Comparison of ENCODE assay signal across 23 cellular contexts in genomic region chrX:1529756-1530155, GRCh38. TPM values are rescaled to one million over a fixed set of nuclear protein-coding genes. Genes with fewer than 3 reads are reported as not detected.
"Had no signal": no experiment of that assay in that cellular context is flagged by ENCODE, and none has a peak within 500 bp of the region (broad histone marks: within the 10 kb centered on the region; RNA-seq: fewer than 3 reads in every experiment).

No MANE protein-coding gene starts in this region.

- H3K27me3 Mint-ChIP-seq: activated naive CD4-positive, alpha-beta T cell treated with anti-CD3 and anti-CD28 coated beads, Interleukin-2, amount 50 U/mL, for 24 hours; dendritic cell treated with granulocyte-macrophage colony-stimulating factor and Interleukin-4, amounts not matched to agents 40 ng/mL and 50 ng/mL, for 4 days had no signal

- H3K27ac Mint-ChIP-seq: activated naive CD4-positive, alpha-beta T cell treated with anti-CD3 and anti-CD28 coated beads, Interleukin-2, amount 50 U/mL, for 24 hours; activated T-cell treated with anti-CD3 and anti-CD28 coated beads, Interleukin-2, amount 50 U/mL, for 72 hours; dendritic cell treated with granulocyte-macrophage colony-stimulating factor and Interleukin-4, amounts not matched to agents 40 ng/mL and 50 ng/mL, for 4 days; mesothelial cell of epicardium; natural killer cell; WTC11 had no signal

- H3K4me3 Mint-ChIP-seq: activated naive CD4-positive, alpha-beta T cell treated with anti-CD3 and anti-CD28 coated beads, Interleukin-2, amount 50 U/mL, for 24 hours; activated T-cell treated with anti-CD3 and anti-CD28 coated beads, Interleukin-2, amount 50 U/mL, for 72 hours; dendritic cell treated with granulocyte-macrophage colony-stimulating factor and Interleukin-4, amounts not matched to agents 40 ng/mL and 50 ng/mL, for 4 days; mesothelial cell of epicardium; natural killer cell; WTC11 had no signal

- DNase-seq: activated effector memory CD4-positive, alpha-beta T cell treated with anti-CD3 and anti-CD28 coated beads, Interleukin-2, amount 50 U/mL, for 16 hours; anterior cingulate cortex; body of pancreas; effector CD4-positive, alpha-beta T cell; heart left ventricle; left ventricle myocardium superior; mammary epithelial cell; natural killer cell; ovary; psoas muscle; spleen; stimulated activated CD4-positive, alpha-beta T cell treated with anti-CD3 and anti-CD28 coated beads, Interleukin-4, amount 100 ng/mL, for 4 hours; T1000; testis; trophoblast cell had no signal

- H3K36me3 Mint-ChIP-seq: mesothelial cell of epicardium, natural killer cell, WTC11 had no signal

- H3K4me1 Mint-ChIP-seq: mesothelial cell of epicardium, WTC11 had no signal

- H3K9me3 Mint-ChIP-seq: activated naive CD4-positive, alpha-beta T cell treated with anti-CD3 and anti-CD28 coated beads, Interleukin-2, amount 50 U/mL, for 24 hours; activated T-cell treated with anti-CD3 and anti-CD28 coated beads, Interleukin-2, amount 50 U/mL, for 72 hours; dendritic cell treated with granulocyte-macrophage colony-stimulating factor and Interleukin-4, amounts not matched to agents 40 ng/mL and 50 ng/mL, for 4 days; mesothelial cell of epicardium; natural killer cell; WTC11 had no signal

RNA-seq across cellular contexts. Expression of gene P2RY8, which starts 7.2 kb away (rescaled TPM):
- total RNA-seq: cardiac muscle cell, epithelial cell of proximal tubule, fibroblast of villous mesenchyme, mammary epithelial cell, mesothelial cell of epicardium had no signal
